ENCODE assay signal across 8 cellular contexts in genomic region chr13:24923305-24923640, GRCh38.
DNase-seq lines count a peak whose midpoint lies in the region; ATAC-seq and TF ChIP-seq lines count a peak whose summit lies in the region.

No MANE protein-coding gene starts in this region.

- CTCF ChIA-PET in A673 (lab: Charles Lee), result no interaction called here

- no peaks in the 10 kb centered on the region for H3K9me3 ChIP-seq in A673 (ENCODE audit: low read depth, low read length, poor library complexity, severe bottlenecking)
- no peaks in the 10 kb centered on the region for H3K9me3 ChIP-seq in breast epithelium
- H3K9me3 ChIP-seq in stomach, result no peaks in the 10 kb centered on the region

- DNase-seq in A673 (ENCODE audit: low spot score) (no peak), GM10266 (ENCODE audit: extremely low spot score) (peak; percentile 76), NCI-H2227 (lab: John Stamatoyannopoulos, UW; ENCODE audit: unreplicated experiment) (peak; percentile 61), breast epithelium (ENCODE audit: low spot score in 2 of 2) (no peak), kidney tubule cell (ENCODE audit: low spot score) (peak; percentile 64), stomach (no peak), NCI-H2081 (lab: John Stamatoyannopoulos, UW) (no peak)

- no peak for TF ChIP-seq CTCF in A673 (conservative IDR thresholded peaks at IDR 0.05; ENCODE audit: low read depth, low read length)
- TF ChIP-seq CTCF in GM10266 (IDR thresholded peaks at IDR 0.05; ENCODE audit: control insufficient read depth, insufficient read depth, low read depth, missing control alignments), result no peak
- TF ChIP-seq CTCF in breast epithelium (IDR thresholded peaks at IDR 0.05), result no peak
- TF ChIP-seq CTCF in stomach (IDR thresholded peaks at IDR 0.05), result no peak

- ATAC-seq in HG02588 (IDR thresholded peaks at IDR 0.05; ENCODE audit: unreplicated experiment), result peak; percentile 62

- H3K4me1 ChIP-seq in A673 (ENCODE audit: insufficient read depth, low read length, poor library complexity, severe bottlenecking) (peaks cover 4% of the 10 kb centered on the region), breast epithelium (no peaks in the 10 kb centered on the region), stomach (peaks cover 0 to 14% (median 11%) of the 10 kb centered on the region in 4 donors)

- peak overlapping the region; percentile 76 for H3K27ac ChIP-seq in A673 (ENCODE audit: low read depth, low read length, poor library complexity, severe bottlenecking)
- peak overlapping the region; percentile 81 to 91 for H3K27ac ChIP-seq in breast epithelium
- peak overlapping the region in 4 of 5 donors; percentile 94 to 97 (median 96) for H3K27ac ChIP-seq in stomach

- 0 to 2% (median 1%) methylated on average over 8 of the region's 8 CpGs for WGBS in stomach, 5 donors

- intact Hi-C loops in A673 (cut with micrococcal nuclease; ENCODE audit: unreplicated experiment), result no loop called here
- intact Hi-C loops in breast epithelium (cut with DNase I; ENCODE audit: low total_unique reads), result no loop called here
- intact Hi-C loops in stomach (cut with DNase I; ENCODE audit: low total_unique reads), result no loop called here

- peak overlapping the region; percentile 79 for H3K4me3 ChIP-seq in A673 (ENCODE audit: low read depth, low read length, poor library complexity, severe bottlenecking)
- H3K4me3 ChIP-seq in breast epithelium, result peak overlapping the region; percentile 75 to 94 (median 89)
- H3K4me3 ChIP-seq in stomach, result peak overlapping the region; percentile 74 to 88 (median 78)

- H3K27me3 ChIP-seq in A673 (replicated peaks; ENCODE audit: insufficient read depth, low read depth, low read length, poor library complexity) (no peaks in the 10 kb centered on the region), breast epithelium (no peaks in the 10 kb centered on the region), stomach (no peaks in the 10 kb centered on the region)

- no peak for TF ChIP-seq EP300 in stomach (IDR thresholded peaks at IDR 0.05)

- H3K36me3 ChIP-seq in A673 (ENCODE audit: insufficient read depth, low read length, poor library complexity, severe bottlenecking) (no peaks in the 10 kb centered on the region), breast epithelium (no peaks in the 10 kb centered on the region), stomach (no peaks in the 10 kb centered on the region)

- POLR2A ChIA-PET in A673 (lab: Charles Lee; ENCODE audit: low non-redundant PET), result no interaction called here

- TF ChIP-seq POLR2A in breast epithelium (IDR thresholded peaks at IDR 0.05) (no peak), stomach (IDR thresholded peaks at IDR 0.05) (no peak)

- BruUV-seq in A673 (replicated peaks; lab: Mats Ljungman, UMichigan), result TSS peak; percentile 99

Comparison
In these comparisons a context has a peak if more than half of its experiments do, and no peak if none do; other contexts are left out.
1. DNase-seq: peak in GM10266 (single experiment), NCI-H2227 (single experiment) and kidney tubule cell (single experiment); none in A673 (single experiment), breast epithelium (0 of 2), stomach (single experiment) and NCI-H2081 (0 of 2).
2. Peak in every context shown above with its lines, with median percentiles within 50 percentile points of each other: H3K27ac ChIP-seq and H3K4me3 ChIP-seq.